In the genomic region with DNA sequence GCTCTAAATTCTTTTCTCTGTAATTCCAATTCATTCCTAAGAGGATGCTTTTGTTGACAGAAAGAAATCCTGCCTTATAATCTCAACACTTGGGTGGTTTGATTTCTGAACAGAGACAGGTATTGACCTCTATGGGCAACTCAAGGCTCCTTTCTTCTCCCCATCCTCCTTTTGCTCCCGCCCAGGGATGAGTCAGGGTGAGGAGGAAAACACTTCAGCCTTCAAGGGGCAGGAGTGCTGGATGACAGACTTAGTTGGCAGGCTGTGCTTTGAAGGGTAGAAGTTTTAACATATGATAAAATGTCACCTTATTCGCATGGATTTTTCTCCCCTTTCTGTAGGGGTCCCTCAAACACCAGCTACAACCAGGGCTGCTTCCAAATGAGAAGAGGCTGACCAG, we compare ENCODE assay signal across 18 cellular contexts. TPM values are rescaled to one million over a fixed set of nuclear protein-coding genes. Genes with fewer than 3 reads are reported as not detected.
A peak's percentile ranks its signal among the peaks of the same experiment; 100 is the strongest.
DNase-seq lines count a peak whose midpoint lies in the region; TF ChIP-seq lines count a peak whose summit lies in the region.
"Had no signal": no experiment of that assay in that cellular context is flagged by ENCODE, and none has a peak within 500 bp of the region (broad histone marks: within the 10 kb centered on the region; RNA-seq: fewer than 3 reads in every experiment).

No MANE protein-coding gene starts in this region.

- H3K9ac ChIP-seq in mesendoderm (ENCODE audit: low read length) (no peak overlapping the region), GM23248 (no peak overlapping the region)

- no peaks in the 10 kb centered on the region for H3K9me3 ChIP-seq in GM23248 (ENCODE audit: low read depth)
- H3K9me3 ChIP-seq: A549, Caco-2, HAP-1 had no signal

- no peak overlapping the region for H3K56ac ChIP-seq in mesendoderm (ENCODE audit: low read length)

- H3K4ac ChIP-seq in mesendoderm (ENCODE audit: low read depth, low read length): no peak overlapping the region

- TF ChIP-seq CTCF in epithelial cell of esophagus (IDR thresholded peaks at IDR 0.05; ENCODE audit: insufficient read depth, low read depth, low read length, missing control alignments) (no peak), RWPE1 (conservative IDR thresholded peaks at IDR 0.05; ENCODE audit: low read depth) (no peak)

- no peak overlapping the region for H2AK5ac ChIP-seq in mesendoderm (ENCODE audit: low read length)

- H3K27me3 ChIP-seq in mesendoderm (ENCODE audit: insufficient read depth, low read length, poor library complexity) (no peaks in the 10 kb centered on the region), GM23248 (replicated peaks; ENCODE audit: insufficient read depth) (no peaks in the 10 kb centered on the region)

- H4K8ac ChIP-seq in mesendoderm (ENCODE audit: low read depth, low read length): no peak overlapping the region

- H3F3A ChIP-seq in GM23248 (ENCODE audit: insufficient read depth): no peaks in the 10 kb centered on the region

- H3K79me2 ChIP-seq in mesendoderm (ENCODE audit: control insufficient read depth, insufficient read depth, low read length) (no peaks in the 10 kb centered on the region), GM23248 (ENCODE audit: insufficient read depth) (no peaks in the 10 kb centered on the region)

- DNase-seq in DMS53 (lab: John Stamatoyannopoulos, UW) (peak; percentile 4), DMS53 treated with DMSO at 0.1 percent for 48 hours (lab: John Stamatoyannopoulos, UW; ENCODE audit: unreplicated experiment) (no peak), epithelial cell of esophagus (ENCODE audit: low read depth) (peak; percentile 62), mesendoderm (peak; percentile 2), RWPE1 (ENCODE audit: low spot score) (no peak), GM23248 (no peak), NCI-H1694 (lab: John Stamatoyannopoulos, UW) (no peak)
- DNase-seq: AML-193; Caco-2; CD4-positive, alpha-beta T cell; DMS153; DND-41; EL had no signal

- H2BK5ac ChIP-seq in mesendoderm (ENCODE audit: low read length): no peak overlapping the region

- in situ Hi-C loops in GM23248 (cut with MboI): no loop called here

- H3K23ac ChIP-seq in mesendoderm (ENCODE audit: low read length): no peak overlapping the region

- WGBS in mesendoderm (ENCODE audit: extremely low coverage, insufficient coverage, low lambda C conversion rate): no CpG with 5 or more reads among the region's 2 CpGs
- WGBS in GM23248 (ENCODE audit: low coverage in 1 of 2, low lambda C conversion rate in 2 of 2, missing lambda C conversion rate in 2 of 2), 2 experiments: 27 to 50% methylated on average over 2 of the region's 2 CpGs

- H3K4me2 ChIP-seq in mesendoderm (ENCODE audit: low read length): no peak overlapping the region
- no peak overlapping the region for H3K4me2 ChIP-seq in GM23248 (ENCODE audit: unreplicated experiment)
- H3K4me2 ChIP-seq: A549 had no signal

- H3K4me1 ChIP-seq in mesendoderm (ENCODE audit: control insufficient read depth, low read depth, low read length) (no peaks in the 10 kb centered on the region), GM23248 (ENCODE audit: insufficient read depth) (no peaks in the 10 kb centered on the region)
- H3K4me1 ChIP-seq: A549, Caco-2, HAP-1 had no signal

- POLR2A ChIA-PET in RWPE1 (lab: Yijun Ruan, JAX; ENCODE audit: low non-redundant PET): no interaction called here

- H4K20me1 ChIP-seq in GM23248 (ENCODE audit: insufficient read depth): no peaks in the 10 kb centered on the region

- no peak overlapping the region for H3K27ac ChIP-seq in mesendoderm (ENCODE audit: low read depth, low read length)
- no peak overlapping the region for H3K27ac ChIP-seq in RWPE1
- H3K27ac ChIP-seq in GM23248: no peak overlapping the region
- H3K27ac ChIP-seq: 22Rv1, A549, C4-2B had no signal

- CTCF ChIA-PET in RWPE1 (lab: Yijun Ruan, JAX): no interaction called here

- H3K36me3 ChIP-seq in mesendoderm (ENCODE audit: control insufficient read depth, insufficient read depth, low read length) (no peaks in the 10 kb centered on the region), GM23248 (ENCODE audit: low read depth) (no peaks in the 10 kb centered on the region)
- H3K36me3 ChIP-seq: HAP-1 had no signal

- no peaks in the 10 kb centered on the region for H3K79me1 ChIP-seq in mesendoderm (ENCODE audit: low read length)

- no peak overlapping the region for H2AFZ ChIP-seq in GM23248

- H4K5ac ChIP-seq in mesendoderm (ENCODE audit: low read length): no peak overlapping the region

- no peak overlapping the region for H2BK15ac ChIP-seq in mesendoderm (replicated peaks; ENCODE audit: low read depth)

- H3K18ac ChIP-seq in mesendoderm (ENCODE audit: low read length): no peak overlapping the region

- no peak overlapping the region for H2BK120ac ChIP-seq in mesendoderm (ENCODE audit: low read depth, low read length)

- no peak overlapping the region for H3K4me3 ChIP-seq in epithelial cell of esophagus (ENCODE audit: low read length)
- H3K4me3 ChIP-seq in mesendoderm (ENCODE audit: low read length): no peak overlapping the region
- no peak overlapping the region for H3K4me3 ChIP-seq in GM23248
- H3K4me3 ChIP-seq: A549, GM12878, HAP-1 had no signal

- H3K9me2 ChIP-seq in GM23248 (ENCODE audit: insufficient read depth): no peaks in the 10 kb centered on the region

RNA-seq across cellular contexts. Expression of a gene that starts 16.7 kb away (rescaled TPM):
- 28.3 TPM for polyA plus RNA-seq in mesendoderm (2013, experiment 1 of 2)
- polyA plus RNA-seq in mesendoderm (2013, experiment 2 of 2): 31.0 TPM
- total RNA-seq in GM23248 (2014; rRNA removed; shearing (Covaris generic)): 3.8 and 13.1 TPM in 2 replicates
- 5.5 and 6.9 TPM in 2 replicates for polyA plus RNA-seq in GM23248 (2016; fragmentation: Nextera tagmentation; extraction: Ambion mirVana)
- total RNA-seq: CD4-positive, alpha-beta T cell had no signal

Comparison
In these comparisons a context has a peak if more than half of its experiments do, and no peak if none do; other contexts are left out.
1. DNase-seq: peak in DMS53 (single experiment), epithelial cell of esophagus (single experiment) and mesendoderm (single experiment); none in DMS53 treated with DMSO at 0.1 percent for 48 hours (single experiment), RWPE1 (single experiment), GM23248 (single experiment) and NCI-H1694 (single experiment).